Comparison of ENCODE assay signal across 9 cellular contexts in the genomic region with DNA sequence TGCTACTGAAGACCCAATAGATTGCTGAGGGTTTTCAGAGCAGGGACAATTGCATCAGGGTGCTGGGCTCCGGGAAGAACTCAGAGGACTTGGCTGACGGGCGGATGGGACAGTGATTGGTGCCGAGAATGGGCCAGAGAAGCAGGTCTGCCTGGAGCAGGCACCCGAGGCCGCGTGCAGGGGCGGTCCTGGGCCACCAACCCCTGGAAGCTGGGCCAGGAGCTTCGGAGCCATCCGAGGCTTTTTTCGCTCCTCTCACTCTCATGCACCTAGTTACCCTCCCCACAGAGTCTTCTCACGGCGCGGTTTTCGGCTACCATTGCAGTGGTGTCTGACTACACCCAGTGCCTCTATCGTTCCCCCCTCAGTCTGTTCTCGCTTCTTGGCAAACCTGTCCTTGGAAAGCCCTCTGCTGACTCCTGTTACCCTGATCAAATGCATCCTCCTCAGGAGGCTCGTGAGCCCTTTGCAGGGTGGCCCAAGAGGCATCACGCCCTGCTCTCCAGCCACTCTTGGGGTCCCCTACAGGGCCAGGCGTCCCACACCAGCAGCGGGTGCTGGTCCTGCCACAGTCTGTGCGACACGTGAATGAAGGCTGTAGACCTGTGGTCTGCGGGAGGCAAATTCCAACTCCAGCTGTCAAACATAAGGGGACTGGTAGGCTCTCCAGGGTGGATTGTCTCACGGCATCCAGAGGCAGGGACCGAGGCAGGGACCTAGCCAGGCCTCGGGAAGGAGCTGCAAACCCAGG. TPM values are rescaled to one million over a fixed set of nuclear protein-coding genes. Genes with fewer than 3 reads are reported as not detected.
DNase-seq lines count a peak whose midpoint lies in the region; ATAC-seq, FAIRE-seq and TF ChIP-seq lines count a peak whose summit lies in the region.
"Had no signal": no experiment of that assay in that cellular context is flagged by ENCODE, and none has a peak within 500 bp of the region (broad histone marks: within the 10 kb centered on the region; RNA-seq: fewer than 3 reads in every experiment).

No MANE protein-coding gene starts in this region.

- no peak for TF ChIP-seq CTCF in bronchial epithelial cell (IDR thresholded peaks at IDR 0.05; ENCODE audit: insufficient read depth, low read length, severe bottlenecking)

- no peaks in the 10 kb centered on the region for H3K9me3 Mint-ChIP-seq in stimulated activated naive CD8-positive, alpha-beta T cell treated with anti-CD3 and anti-CD28 coated beads, Interleukin-15, Interleukin-2, amounts not matched to agents 100 ng/mL and 50 ng/mL, for 24 hours

- peak overlapping the region; percentile 90 for H3K4me3 ChIP-seq in bronchial epithelial cell (ENCODE audit: low read depth, low read length)
- peak overlapping the region; percentile 99 for H3K4me3 ChIP-seq in mucosa of stomach (ENCODE audit: low read length)

- H3K27me3 ChIP-seq in bronchial epithelial cell (ENCODE audit: control insufficient read depth, insufficient read depth, low read length) (no peaks in the 10 kb centered on the region), mucosa of stomach (ENCODE audit: control insufficient read depth, insufficient read depth, low read length) (no peaks in the 10 kb centered on the region)

- DNase-seq in stimulated activated naive CD8-positive, alpha-beta T cell treated with anti-CD3 and anti-CD28 coated beads, Interleukin-15, Interleukin-2, amounts not matched to agents 100 U/mL and 50 U/mL, for 24 hours, result no peak
- DNase-seq in bronchial epithelial cell (ENCODE audit: low read depth) (no peak), kidney glomerular epithelial cell (lab: John Stamatoyannopoulos, UW) (no peak), superior temporal gyrus (ENCODE audit: extremely low spot score) (no peak), NCI-H345 (lab: John Stamatoyannopoulos, UW) (no peak), HTR-8/SVneo (ENCODE audit: insufficient read length, low spot score) (no peak)
- DNase-seq: EL had no signal

- FAIRE-seq in bronchial epithelial cell (lab: Jason Lieb, UNC), result no peak
- FAIRE-seq in HTR-8/SVneo (lab: Jason Lieb, UNC), result no peak

- peak overlapping the region; percentile 65 for H3K27ac Mint-ChIP-seq in stimulated activated naive CD8-positive, alpha-beta T cell treated with anti-CD3 and anti-CD28 coated beads, Interleukin-15, Interleukin-2, amounts not matched to agents 100 ng/mL and 50 ng/mL, for 24 hours

- H3K36me3 ChIP-seq in bronchial epithelial cell (ENCODE audit: control insufficient read depth, insufficient read depth, low read length), result peaks cover 15% of the 10 kb centered on the region
- no peaks in the 10 kb centered on the region for H3K36me3 ChIP-seq in mucosa of stomach (ENCODE audit: control insufficient read depth, insufficient read depth, low read length)

- H3K4me1 ChIP-seq in mucosa of stomach (ENCODE audit: control insufficient read depth, insufficient read depth, low read length), result peaks cover 12% of the 10 kb centered on the region

- H3K4me1 Mint-ChIP-seq in stimulated activated naive CD8-positive, alpha-beta T cell treated with anti-CD3 and anti-CD28 coated beads, Interleukin-15, Interleukin-2, amounts not matched to agents 100 ng/mL and 50 ng/mL, for 24 hours (ENCODE audit: low read depth), result peaks cover 30% of the 10 kb centered on the region

- ATAC-seq in stimulated activated naive CD8-positive, alpha-beta T cell treated with anti-CD3 and anti-CD28 coated beads, Interleukin-15, Interleukin-2, amounts not matched to agents 100 U/mL and 50 U/mL, for 24 hours, result no peak

- H3K27me3 Mint-ChIP-seq in stimulated activated naive CD8-positive, alpha-beta T cell treated with anti-CD3 and anti-CD28 coated beads, Interleukin-15, Interleukin-2, amounts not matched to agents 100 ng/mL and 50 ng/mL, for 24 hours, result no peaks in the 10 kb centered on the region

- H3K9ac ChIP-seq in mucosa of stomach (ENCODE audit: low read length), result peak overlapping the region; percentile 98

- peaks cover 28% of the 10 kb centered on the region for H3K36me3 Mint-ChIP-seq in stimulated activated naive CD8-positive, alpha-beta T cell treated with anti-CD3 and anti-CD28 coated beads, Interleukin-15, Interleukin-2, amounts not matched to agents 100 ng/mL and 50 ng/mL, for 24 hours (ENCODE audit: low read depth)

- H3K4me3 Mint-ChIP-seq in stimulated activated naive CD8-positive, alpha-beta T cell treated with anti-CD3 and anti-CD28 coated beads, Interleukin-15, Interleukin-2, amounts not matched to agents 100 ng/mL and 50 ng/mL, for 24 hours, result peak overlapping the region; percentile 85

- H3K9me3 ChIP-seq in mucosa of stomach (ENCODE audit: control insufficient read depth, low read length), result no peaks in the 10 kb centered on the region

RNA-seq across cellular contexts. Expression of a gene that starts 1.2 kb away (rescaled TPM):
- 314 and 364 TPM in 2 replicates for total RNA-seq in bronchial epithelial cell

RNA-seq across cellular contexts. Expression of a gene that starts 51.2 kb away (rescaled TPM):
- under 0.01 TPM in 1 of 2 replicates, not detected in the other for total RNA-seq in bronchial epithelial cell
